ENCODE assay signal across 8 cellular contexts in genomic region chr5:136036991-136037705, GRCh38. TPM values are rescaled to one million over a fixed set of nuclear protein-coding genes. Genes with fewer than 3 reads are reported as not detected.
A peak's percentile ranks its signal among the peaks of the same experiment; 100 is the strongest.
DNase-seq lines count a peak whose midpoint lies in the region; ATAC-seq and TF ChIP-seq lines count a peak whose summit lies in the region.

No MANE protein-coding gene starts in this region.

- no peaks in the 10 kb centered on the region for H3K36me3 ChIP-seq in BLaER1
- no peaks in the 10 kb centered on the region for H3K36me3 ChIP-seq in breast epithelium

- no peaks in the 10 kb centered on the region for H4K20me1 ChIP-seq in BLaER1

- H3K4me1 Mint-ChIP-seq in natural killer cell treated with Interleukin-12 subunit alpha and Interleukin-12 subunit beta and Interleukin-15 and Interleukin-18, amount 100 ng/mL, for 72 hours (ENCODE audit: low read depth in 2 of 2), result peaks cover 33 to 42% of the 10 kb centered on the region in 2 donors

- peak overlapping the region; percentile 86 to 94 for H3K27ac Mint-ChIP-seq in natural killer cell treated with Interleukin-12 subunit alpha and Interleukin-12 subunit beta and Interleukin-15 and Interleukin-18, amount 100 ng/mL, for 72 hours

- intact Hi-C loops in breast epithelium (cut with DNase I; ENCODE audit: low total_unique reads), result no loop called here

- H3K36me3 Mint-ChIP-seq in natural killer cell treated with Interleukin-12 subunit alpha and Interleukin-12 subunit beta and Interleukin-15 and Interleukin-18, amount 100 ng/mL, for 72 hours, result peaks cover 8% of the 10 kb centered on the region

- no peak for TF ChIP-seq POLR2A in breast epithelium (IDR thresholded peaks at IDR 0.05)

- ATAC-seq in GM19025 (IDR thresholded peaks at IDR 0.05; ENCODE audit: low read depth, unreplicated experiment) (peak; percentile 75), HG03457 (IDR thresholded peaks at IDR 0.05; ENCODE audit: unreplicated experiment) (peak; percentile 70), GM19324 (IDR thresholded peaks at IDR 0.05; ENCODE audit: low FRiP score, unreplicated experiment) (no peak)
- ATAC-seq in natural killer cell treated with Interleukin-12 subunit alpha and Interleukin-12 subunit beta and Interleukin-15 and Interleukin-18, amount 100 ng/mL, for 72 hours, result peak; percentile 98

- peaks cover 11% of the 10 kb centered on the region for H3K9me3 ChIP-seq in BLaER1
- H3K9me3 ChIP-seq in breast epithelium, result peaks cover 0 to 5% of the 10 kb centered on the region in 2 donors

- H3K4me3 ChIP-seq in BLaER1, result 0 out of 2 replicates have a peak overlapping the region, but pooled peaks have one; percentile 6
- no peak overlapping the region for H3K4me3 ChIP-seq in breast epithelium

- peak overlapping the region; percentile 81 for H3K4me3 Mint-ChIP-seq in natural killer cell treated with Interleukin-12 subunit alpha and Interleukin-12 subunit beta and Interleukin-15 and Interleukin-18, amount 100 ng/mL, for 72 hours

- H3K27me3 Mint-ChIP-seq in natural killer cell treated with Interleukin-12 subunit alpha and Interleukin-12 subunit beta and Interleukin-15 and Interleukin-18, amount 100 ng/mL, for 72 hours, result peaks cover 4 to 7% of the 10 kb centered on the region in 2 donors

- peak overlapping the region; percentile 45 for H3K9ac ChIP-seq in BLaER1

- H3K9me3 Mint-ChIP-seq in natural killer cell treated with Interleukin-12 subunit alpha and Interleukin-12 subunit beta and Interleukin-15 and Interleukin-18, amount 100 ng/mL, for 72 hours, result no peaks in the 10 kb centered on the region

- peak overlapping the region; percentile 79 for H3K4me2 ChIP-seq in BLaER1

- H3K27ac ChIP-seq in BLaER1, result peak overlapping the region; percentile 65
- peak overlapping the region; percentile 40 to 45 for H3K27ac ChIP-seq in breast epithelium

- peaks cover 57% of the 10 kb centered on the region for H3K4me1 ChIP-seq in BLaER1
- H3K4me1 ChIP-seq in breast epithelium, result no peaks in the 10 kb centered on the region

- no peak for TF ChIP-seq CTCF in breast epithelium (IDR thresholded peaks at IDR 0.05)

- DNase-seq in RPMI8226, result peak; percentile 66
- DNase-seq in breast epithelium (ENCODE audit: low spot score in 2 of 2), result peak in 1 of 2 donors; percentile 57
- DNase-seq in natural killer cell treated with Interleukin-12 subunit alpha and Interleukin-12 subunit beta and Interleukin-15 and Interleukin-18, amount 100 ng/mL, for 72 hours (ENCODE audit: low spot score), result peak; percentile 76
- DNase-seq in effector CD4-positive, alpha-beta T cell, result no peak

- no peaks in the 10 kb centered on the region for H3K27me3 ChIP-seq in BLaER1
- no peaks in the 10 kb centered on the region for H3K27me3 ChIP-seq in breast epithelium

RNA-seq across cellular contexts. Expression of gene TGFBI, which starts 8.4 kb away (rescaled TPM):
- 100 to 1,000 TPM in 1 of 3 donors, 10 to 100 TPM in 2; 40.4 to 145 (median 45.2) TPM for total RNA-seq in breast epithelium
- total RNA-seq in natural killer cell treated with Interleukin-12 subunit alpha and Interleukin-12 subunit beta and Interleukin-15 and Interleukin-18, amount 100 ng/mL, for 72 hours, result not detected

Comparison
In these comparisons a context has a peak if more than half of its experiments do, and no peak if none do; other contexts are left out.
1. RNA of gene TGFBI, which starts 8.4 kb away (total RNA-seq): 40.4 to 145 TPM in breast epithelium; not detected in natural killer cell treated with Interleukin-12 subunit alpha and Interleukin-12 subunit beta and Interleukin-15 and Interleukin-18, amount 100 ng/mL, for 72 hours; every median in the first group is over 10 times any median in the second.